In genomic region chr6:155861821-155862220, GRCh38 we compare ENCODE assay signal across 17 cellular contexts.
DNase-seq lines count a peak whose midpoint lies in the region; ATAC-seq, FAIRE-seq and TF ChIP-seq lines count a peak whose summit lies in the region.
"Had no signal": no experiment of that assay in that cellular context is flagged by ENCODE, and none has a peak within 500 bp of the region (broad histone marks: within the 10 kb centered on the region; RNA-seq: fewer than 3 reads in every experiment).

No MANE protein-coding gene starts in this region.

- FAIRE-seq in bronchial epithelial cell (lab: Jason Lieb, UNC), result no peak
- FAIRE-seq: A204.1 had no signal

- H3K36me3 ChIP-seq in bronchial epithelial cell (ENCODE audit: control insufficient read depth, insufficient read depth, low read length), result no peaks in the 10 kb centered on the region

- no peak for ATAC-seq in effector memory CD8-positive, alpha-beta T cell (replicated peaks)
- ATAC-seq: HCT116 had no signal

- no peak for TF ChIP-seq CTCF in bronchial epithelial cell (IDR thresholded peaks at IDR 0.05; ENCODE audit: insufficient read depth, low read length, severe bottlenecking)

- peaks cover 0 to 24% of the 10 kb centered on the region in 2 donors for H3K9me3 Mint-ChIP-seq in effector memory CD8-positive, alpha-beta T cell

- H3K27me3 Mint-ChIP-seq in effector memory CD8-positive, alpha-beta T cell, result no peaks in the 10 kb centered on the region
- H3K27me3 Mint-ChIP-seq: CD4-positive, alpha-beta T cell had no signal

- H3K36me3 Mint-ChIP-seq in effector memory CD8-positive, alpha-beta T cell (ENCODE audit: insufficient read depth), result no peaks in the 10 kb centered on the region

- no peaks in the 10 kb centered on the region for H3K4me1 Mint-ChIP-seq in effector memory CD8-positive, alpha-beta T cell (ENCODE audit: low read depth in 2 of 2)

- H3K27ac Mint-ChIP-seq in effector memory CD8-positive, alpha-beta T cell, result no peak overlapping the region
- H3K27ac Mint-ChIP-seq: CD4-positive, alpha-beta T cell; HFFc6 had no signal

- H3K4me3 Mint-ChIP-seq in effector memory CD8-positive, alpha-beta T cell, result no peak overlapping the region
- H3K4me3 Mint-ChIP-seq: CD4-positive, alpha-beta T cell; HFFc6 had no signal

- DNase-seq in NCI-H1105 (lab: John Stamatoyannopoulos, UW), result peak; percentile 29
- peak; percentile 23 for DNase-seq in bronchial epithelial cell (ENCODE audit: low read depth)
- peak; percentile 29 for DNase-seq in renal cortical epithelial cell (ENCODE audit: low read depth)
- no peak for DNase-seq in amniotic stem cell (lab: John Stamatoyannopoulos, UW)
- DNase-seq in germinal center (ENCODE audit: low spot score), result no peak
- no peak for DNase-seq in effector memory CD8-positive, alpha-beta T cell
- DNase-seq: AML-193; Caco-2; CD4-positive, alpha-beta T cell; DMS153; DMS79; GF-D8; GOT3; H7; HFFc6 had no signal

- H3K4me3 ChIP-seq in bronchial epithelial cell (ENCODE audit: low read depth, low read length), result no peak overlapping the region

- no peaks in the 10 kb centered on the region for H3K27me3 ChIP-seq in bronchial epithelial cell (ENCODE audit: control insufficient read depth, insufficient read depth, low read length)

Comparison
In these comparisons a context has a peak if more than half of its experiments do, and no peak if none do; other contexts are left out.
1. DNase-seq: peak in NCI-H1105 (single experiment), bronchial epithelial cell (single experiment) and renal cortical epithelial cell (single experiment); none in amniotic stem cell (single experiment), germinal center (single experiment) and effector memory CD8-positive, alpha-beta T cell (0 of 3).